In genomic region chr3:97074546-97074945, GRCh38 we compare ENCODE assay signal across 23 cellular contexts.
"Had no signal": no experiment of that assay in that cellular context is flagged by ENCODE, and none has a peak within 500 bp of the region (broad histone marks: within the 10 kb centered on the region; RNA-seq: fewer than 3 reads in every experiment).

No MANE protein-coding gene starts in this region.

- DNase-seq: dermis blood vessel endothelial cell; dorsolateral prefrontal cortex; effector CD4-positive, alpha-beta T cell; effector memory CD4-positive, alpha-beta T cell; foreskin keratinocyte; gastrocnemius medialis; glutamatergic neuron; head of caudate nucleus; heart right ventricle; hippocampal formation; left cardiac atrium; left lung; left ventricle myocardium superior; lower lobe of right lung; mesenchymal stem cell; mucosa of descending colon; naive B cell had no signal

- H3K4me3 ChIP-seq: coronary artery, dorsolateral prefrontal cortex, esophagus muscularis mucosa, gastrocnemius medialis, heart right ventricle, left lung, lower lobe of right lung, mucosa of descending colon had no signal

- H3K9me3 ChIP-seq: esophagus muscularis mucosa, gastrocnemius medialis, lower lobe of right lung, mucosa of descending colon had no signal

- ATAC-seq: foreskin keratinocyte, gastrocnemius medialis, heart right ventricle, left cardiac atrium, left lung, left ventricle myocardium superior, lower lobe of right lung, mucosa of descending colon had no signal

- FAIRE-seq: colon, endothelial cell of umbilical vein, islet of Langerhans, keratinocyte had no signal

- H3K4me1 ChIP-seq: esophagus muscularis mucosa, foreskin keratinocyte, gastrocnemius medialis, heart right ventricle, left lung, lower lobe of right lung had no signal

- H3K27ac ChIP-seq: coronary artery, dorsolateral prefrontal cortex, esophagus muscularis mucosa, foreskin keratinocyte, gastrocnemius medialis, heart right ventricle, left lung, lower lobe of right lung had no signal

- H3K27me3 ChIP-seq: dorsolateral prefrontal cortex, esophagus muscularis mucosa, foreskin keratinocyte, gastrocnemius medialis, heart right ventricle, left lung had no signal

- H3K36me3 ChIP-seq: esophagus muscularis mucosa, gastrocnemius medialis, heart right ventricle, left lung, lower lobe of right lung had no signal
